In genomic region chr12:57839996-57840395, GRCh38 we compare ENCODE assay signal across 12 cellular contexts. TPM values are rescaled to one million over a fixed set of nuclear protein-coding genes. Genes with fewer than 3 reads are reported as not detected.
A peak's percentile ranks its signal among the peaks of the same experiment; 100 is the strongest.
DNase-seq lines count a peak whose midpoint lies in the region; ATAC-seq, FAIRE-seq and TF ChIP-seq lines count a peak whose summit lies in the region.
"Had no signal": no experiment of that assay in that cellular context is flagged by ENCODE, and none has a peak within 500 bp of the region (broad histone marks: within the 10 kb centered on the region; RNA-seq: fewer than 3 reads in every experiment).

No MANE protein-coding gene starts in this region.

- H3K27me3 ChIP-seq in A673 (replicated peaks; ENCODE audit: insufficient read depth, low read depth, low read length, poor library complexity) (no peaks in the 10 kb centered on the region), GM12878 (replicated peaks in 1 of 2; ENCODE audit: control insufficient read depth in 2 of 2, insufficient read depth in 2 of 2, low read length in 1 of 2) (no peaks in the 10 kb centered on the region)

- TF ChIP-seq EP300 in Ishikawa (IDR thresholded peaks at IDR 0.05; ENCODE audit: borderline replicate concordance): no peak
- TF ChIP-seq EP300 in GM12878 (IDR thresholded peaks at IDR 0.05; ENCODE audit: borderline replicate concordance in 1 of 2, control insufficient read depth in 1 of 2, low read depth in 2 of 2, low read length in 2 of 2): no peak

- BruUV-seq in A673 (replicated peaks; lab: Mats Ljungman, UMichigan) (no TSS peak), GM12878 (replicated peaks; lab: Mats Ljungman, UMichigan) (no TSS peak)

- POLR2A ChIA-PET in A673 (lab: Charles Lee; ENCODE audit: low non-redundant PET) (no interaction called here), GM12878 (lab: Charles Lee) (no interaction called here)

- peaks cover 66 to 70% of the 10 kb centered on the region in 2 donors for H3K4me1 Mint-ChIP-seq in natural killer cell treated with Interleukin-12 subunit alpha and Interleukin-12 subunit beta and Interleukin-15 and Interleukin-18, amount 100 ng/mL, for 72 hours (ENCODE audit: low read depth in 2 of 2)

- WGBS in GM12878 (ENCODE audit: insufficient coverage, insufficient replicate concordance, low lambda C conversion rate, missing lambda C conversion rate): 94% methylated on average over 5 of the region's 5 CpGs

- TF ChIP-seq RAD21 in Ishikawa (IDR thresholded peaks at IDR 0.05; ENCODE audit: low read depth) (no peak), GM12878 (IDR thresholded peaks at IDR 0.05; ENCODE audit: insufficient read depth, low read depth, low read length) (no peak)

- RAD21 ChIA-PET in GM12878 (lab: Charles Lee; ENCODE audit: unreplicated experiment): interaction anchor here (0.7 to 8.5 kb wide), 2 partner anchors 15 to 62 kb away, joined by 3 to 273 read pairs; no protein-coding TSS in a partner anchor

- H3K36me3 Mint-ChIP-seq in natural killer cell treated with Interleukin-12 subunit alpha and Interleukin-12 subunit beta and Interleukin-15 and Interleukin-18, amount 100 ng/mL, for 72 hours: no peaks in the 10 kb centered on the region

- DNase-seq in A673 (ENCODE audit: low spot score) (no peak), GM12878 (ENCODE audit: low read depth, low spot score) (no peak), AG08395 (ENCODE audit: low spot score) (no peak), HK-2 (ENCODE audit: unreplicated experiment) (no peak), HPDE6-E6E7 (ENCODE audit: extremely low spot score) (no peak)
- DNase-seq in natural killer cell treated with Interleukin-12 subunit alpha and Interleukin-12 subunit beta and Interleukin-15 and Interleukin-18, amount 100 ng/mL, for 72 hours (ENCODE audit: low spot score): no peak
- DNase-seq: DMS 273 treated with DMSO at 0.1 percent for 48 hours, KG1, PC-3 had no signal

- in situ Hi-C loops in GM12878 (cut with MboI): no loop called here

- CTCF ChIA-PET in A673 (lab: Charles Lee): no interaction called here
- CTCF ChIA-PET in GM12878 (lab: Yijun Ruan, JAX): interaction anchor here (0.7 to 0.9 kb wide), 2 partner anchors 11 to 26 kb away, joined by 3 to 4 read pairs; no protein-coding TSS in a partner anchor

- H3K36me3 ChIP-seq in A673 (ENCODE audit: insufficient read depth, low read length, poor library complexity, severe bottlenecking): no peaks in the 10 kb centered on the region
- no peaks in the 10 kb centered on the region for H3K36me3 ChIP-seq in GM12878 (ENCODE audit: control insufficient read depth in 2 of 2, insufficient read depth in 2 of 2, low read length in 1 of 2)

- peak overlapping the region; percentile 47 for H3K4me2 ChIP-seq in GM12878 (ENCODE audit: control insufficient read depth, insufficient read depth)

- H3K9ac ChIP-seq in GM12878 (ENCODE audit: control insufficient read depth, insufficient read depth, low read length): no peak overlapping the region

- peaks cover 92% of the 10 kb centered on the region for H3K79me2 ChIP-seq in GM12878 (ENCODE audit: control insufficient read depth, insufficient read depth, low read length)

- no peak overlapping the region for H2AFZ ChIP-seq in GM12878 (ENCODE audit: control insufficient read depth, low read depth, low read length)

- SMC1A ChIA-PET in GM12878 (lab: Charles Lee; ENCODE audit: uncharacterized antibody, unreplicated experiment): interaction anchor here (1.1 to 17.6 kb wide), 2 partner anchors 8 to 61 kb away, joined by 3 to 416 read pairs; no protein-coding TSS in a partner anchor

- no peak for ATAC-seq in GM12878
- no peak for ATAC-seq in natural killer cell treated with Interleukin-12 subunit alpha and Interleukin-12 subunit beta and Interleukin-15 and Interleukin-18, amount 100 ng/mL, for 72 hours
- ATAC-seq in GM21825 (IDR thresholded peaks at IDR 0.05; ENCODE audit: unreplicated experiment): no peak
- ATAC-seq: PC-3 had no signal

- H3K4me3 Mint-ChIP-seq in natural killer cell treated with Interleukin-12 subunit alpha and Interleukin-12 subunit beta and Interleukin-15 and Interleukin-18, amount 100 ng/mL, for 72 hours: no peak overlapping the region
- H3K4me3 Mint-ChIP-seq: dendritic cell treated with granulocyte-macrophage colony-stimulating factor and Interleukin-4, amounts not matched to agents 40 ng/mL and 50 ng/mL, for 4 days had no signal

- no peaks in the 10 kb centered on the region for H3K9me3 Mint-ChIP-seq in natural killer cell treated with Interleukin-12 subunit alpha and Interleukin-12 subunit beta and Interleukin-15 and Interleukin-18, amount 100 ng/mL, for 72 hours
- H3K9me3 Mint-ChIP-seq: dendritic cell treated with granulocyte-macrophage colony-stimulating factor and Interleukin-4, amounts not matched to agents 40 ng/mL and 50 ng/mL, for 4 days had no signal

- intact Hi-C loops in A673 (cut with micrococcal nuclease; ENCODE audit: unreplicated experiment) (no loop called here), GM12878 (cut with micrococcal nuclease; ENCODE audit: unreplicated experiment) (no loop called here)

- TF ChIP-seq CTCF in A673 (conservative IDR thresholded peaks at IDR 0.05; ENCODE audit: low read depth, low read length): no peak
- no peak for TF ChIP-seq CTCF in GM12878 (IDR thresholded peaks at IDR 0.05 in 2 of 3, conservative IDR thresholded peaks at IDR 0.05 in 1 of 3; ENCODE audit: control insufficient read depth in 2 of 3, extremely low read depth in 1 of 3, insufficient read depth in 1 of 3, low read depth in 3 of 3, low read length in 3 of 3)

- peaks cover 8% of the 10 kb centered on the region for H4K20me1 ChIP-seq in GM12878 (ENCODE audit: control insufficient read depth, insufficient read depth)

- TF ChIP-seq POLR2A in GM12878 (IDR thresholded peaks at IDR 0.05; ENCODE audit: low read depth, low read length): no peak

- no peaks in the 10 kb centered on the region for H3K27me3 Mint-ChIP-seq in natural killer cell treated with Interleukin-12 subunit alpha and Interleukin-12 subunit beta and Interleukin-15 and Interleukin-18, amount 100 ng/mL, for 72 hours
- H3K27me3 Mint-ChIP-seq: dendritic cell treated with granulocyte-macrophage colony-stimulating factor and Interleukin-4, amounts not matched to agents 40 ng/mL and 50 ng/mL, for 4 days had no signal

- H3K4me3 ChIP-seq in A673 (ENCODE audit: low read depth, low read length, poor library complexity, severe bottlenecking) (no peak overlapping the region), GM12878 (peak overlapping the region; percentile 20; the same call in 1 of the 2 replicates)

- FAIRE-seq in GM12878 (lab: Jason Lieb, UNC): no peak

- H3K9me3 ChIP-seq in A673 (ENCODE audit: low read depth, low read length, poor library complexity, severe bottlenecking): no peaks in the 10 kb centered on the region
- no peaks in the 10 kb centered on the region for H3K9me3 ChIP-seq in GM12878 (replicated peaks; ENCODE audit: control insufficient read depth, insufficient read depth, low read length)

- H3K27ac ChIP-seq in A673 (ENCODE audit: low read depth, low read length, poor library complexity, severe bottlenecking): peak overlapping the region; percentile 91
- no peak overlapping the region for H3K27ac ChIP-seq in GM12878 (ENCODE audit: control insufficient read depth, insufficient read depth)

- peak overlapping the region; percentile 71 to 83 for H3K27ac Mint-ChIP-seq in natural killer cell treated with Interleukin-12 subunit alpha and Interleukin-12 subunit beta and Interleukin-15 and Interleukin-18, amount 100 ng/mL, for 72 hours
- H3K27ac Mint-ChIP-seq: dendritic cell treated with granulocyte-macrophage colony-stimulating factor and Interleukin-4, amounts not matched to agents 40 ng/mL and 50 ng/mL, for 4 days had no signal

- peaks cover 90% of the 10 kb centered on the region for H3K4me1 ChIP-seq in A673 (ENCODE audit: insufficient read depth, low read length, poor library complexity, severe bottlenecking)
- H3K4me1 ChIP-seq in GM12878 (ENCODE audit: control insufficient read depth, insufficient read depth, low read length): peaks cover 78% of the 10 kb centered on the region

RNA-seq across cellular contexts. Expression of gene CTDSP2, which starts 6.5 kb away (rescaled TPM):
- total RNA-seq in A673 (2021): 115 and 132 TPM in 2 replicates
- total RNA-seq in GM12878 (2013; cell fraction: nucleolus; rRNA removed): 60.6 and 61.3 TPM in 2 replicates
- 65.8 and 73.1 TPM in 2 replicates for total RNA-seq in GM12878 (2014; rRNA removed)
- total RNA-seq in GM12878 (2014; rRNA removed; fragmentation: Illumina TruSeq; extraction: Trizol): 42.5 and 44.9 TPM in 2 replicates
- total RNA-seq in GM12878 (2021): 98.2 and 99.5 TPM in 2 replicates
- polyA plus RNA-seq in GM12878 (2011; ENCODE audit: low read depth): 43.7 TPM
- polyA plus RNA-seq in GM12878 (2011; rRNA removed): 55.8 and 82.2 TPM in 2 replicates
- 107 and 130 TPM in 2 replicates for polyA plus RNA-seq in GM12878 (2011; cell fraction: cytosol; rRNA removed)
- polyA plus RNA-seq in GM12878 (2011; cell fraction: nucleus; rRNA removed): 96.3 and 105 TPM in 2 replicates
- polyA plus RNA-seq in GM12878 (2012): 55.5 and 61.5 TPM in 2 replicates
- polyA plus RNA-seq in GM12878 (2014; fragmentation: Illumina TruSeq; extraction: Trizol): 60.8 and 79.9 TPM in 2 replicates
- 10 to 100 TPM; 17.3 to 19.0 TPM for polyA plus RNA-seq in GM12878 (2014; fragmentation: Nextera tagmentation; extraction: Ambion mirVana)
- polyA plus RNA-seq in GM12878 (2014; rRNA removed): 72.6 and 76.7 TPM in 2 replicates
- 10 to 100 TPM; 33.0 to 40.7 TPM for polyA plus RNA-seq in GM12878 (2016; fragmentation: Nextera tagmentation; extraction: Ambion mirVana)
- 87.3 and 116 TPM in 2 replicates for polyA minus RNA-seq in GM12878 (2011; rRNA and poly(A)+ RNA removed)
- polyA minus RNA-seq in GM12878 (2011; cell fraction: cytosol; rRNA and poly(A)+ RNA removed): 35.7 and 38.5 TPM in 2 replicates
- 43.9 and 46.0 TPM in 2 replicates for polyA minus RNA-seq in GM12878 (2011; cell fraction: nucleus; rRNA and poly(A)+ RNA removed)
- total RNA-seq in natural killer cell treated with Interleukin-12 subunit alpha and Interleukin-12 subunit beta and Interleukin-15 and Interleukin-18, amount 100 ng/mL, for 72 hours: 10 to 100 TPM; 52.7 to 53.9 TPM

RNA-seq across cellular contexts. Expression of gene AVIL, which starts 21.5 kb away (rescaled TPM):
- 4.4 and 5.4 TPM in 2 replicates for total RNA-seq in A673 (2021)
- 1.3 and 1.6 TPM in 2 replicates for total RNA-seq in GM12878 (2013; cell fraction: nucleolus; rRNA removed)
- 0.71 and 0.79 TPM in 2 replicates for total RNA-seq in GM12878 (2014; rRNA removed)
- 0.85 and 0.97 TPM in 2 replicates for total RNA-seq in GM12878 (2014; rRNA removed; fragmentation: Illumina TruSeq; extraction: Trizol)
- total RNA-seq in GM12878 (2021): 0.48 and 1.1 TPM in 2 replicates
- 0.30 TPM for polyA plus RNA-seq in GM12878 (2011; ENCODE audit: low read depth)
- 0.42 and 0.49 TPM in 2 replicates for polyA plus RNA-seq in GM12878 (2011; rRNA removed)
- polyA plus RNA-seq in GM12878 (2011; cell fraction: cytosol; rRNA removed): 0.13 and 0.18 TPM in 2 replicates
- polyA plus RNA-seq in GM12878 (2011; cell fraction: nucleus; rRNA removed): 1.7 and 1.9 TPM in 2 replicates
- polyA plus RNA-seq in GM12878 (2012): 0.73 and 0.87 TPM in 2 replicates
- polyA plus RNA-seq in GM12878 (2014; fragmentation: Illumina TruSeq; extraction: Trizol): 0.93 and 1.5 TPM in 2 replicates
- polyA plus RNA-seq in GM12878 (2014; fragmentation: Nextera tagmentation; extraction: Ambion mirVana): under 1 TPM; 0.53 to 0.68 TPM
- polyA plus RNA-seq in GM12878 (2014; rRNA removed): 0.76 and 1.5 TPM in 2 replicates
- under 1 TPM; 0.83 to 0.84 TPM for polyA plus RNA-seq in GM12878 (2016; fragmentation: Nextera tagmentation; extraction: Ambion mirVana)
- polyA minus RNA-seq in GM12878 (2011; rRNA and poly(A)+ RNA removed): 0.66 and 0.77 TPM in 2 replicates
- not detected in 2 replicates for polyA minus RNA-seq in GM12878 (2011; cell fraction: cytosol; rRNA and poly(A)+ RNA removed)
- polyA minus RNA-seq in GM12878 (2011; cell fraction: nucleus; rRNA and poly(A)+ RNA removed): 0.48 TPM in 1 of 2 replicates, not detected in the other
- total RNA-seq in natural killer cell treated with Interleukin-12 subunit alpha and Interleukin-12 subunit beta and Interleukin-15 and Interleukin-18, amount 100 ng/mL, for 72 hours: 1 to 10 TPM; 1.7 TPM

RNA-seq across cellular contexts. Expression of gene TSFM, which starts 57.4 kb away (rescaled TPM):
- 52.6 and 58.5 TPM in 2 replicates for total RNA-seq in A673 (2021)
- 13.6 and 15.4 TPM in 2 replicates for total RNA-seq in GM12878 (2013; cell fraction: nucleolus; rRNA removed)
- total RNA-seq in GM12878 (2014; rRNA removed): 35.2 and 36.7 TPM in 2 replicates
- total RNA-seq in GM12878 (2014; rRNA removed; fragmentation: Illumina TruSeq; extraction: Trizol): 35.1 and 38.9 TPM in 2 replicates
- 47.0 and 51.6 TPM in 2 replicates for total RNA-seq in GM12878 (2021)
- polyA plus RNA-seq in GM12878 (2011; ENCODE audit: low read depth): 14.3 TPM
- polyA plus RNA-seq in GM12878 (2011; rRNA removed): 36.8 and 40.8 TPM in 2 replicates
- polyA plus RNA-seq in GM12878 (2011; cell fraction: cytosol; rRNA removed): 27.3 and 32.5 TPM in 2 replicates
- 15.2 and 19.4 TPM in 2 replicates for polyA plus RNA-seq in GM12878 (2011; cell fraction: nucleus; rRNA removed)
- polyA plus RNA-seq in GM12878 (2012): 28.8 and 29.7 TPM in 2 replicates
- polyA plus RNA-seq in GM12878 (2014; fragmentation: Illumina TruSeq; extraction: Trizol): 44.2 and 45.7 TPM in 2 replicates
- 100 to 1,000 TPM; 113 to 132 TPM for polyA plus RNA-seq in GM12878 (2014; fragmentation: Nextera tagmentation; extraction: Ambion mirVana)
- 43.0 and 46.7 TPM in 2 replicates for polyA plus RNA-seq in GM12878 (2014; rRNA removed)
- 10 to 100 TPM; 96.6 to 96.8 TPM for polyA plus RNA-seq in GM12878 (2016; fragmentation: Nextera tagmentation; extraction: Ambion mirVana)
- polyA minus RNA-seq in GM12878 (2011; rRNA and poly(A)+ RNA removed): 7.5 and 12.4 TPM in 2 replicates
- 6.7 and 9.7 TPM in 2 replicates for polyA minus RNA-seq in GM12878 (2011; cell fraction: cytosol; rRNA and poly(A)+ RNA removed)
- polyA minus RNA-seq in GM12878 (2011; cell fraction: nucleus; rRNA and poly(A)+ RNA removed): 4.4 and 8.9 TPM in 2 replicates
- total RNA-seq in natural killer cell treated with Interleukin-12 subunit alpha and Interleukin-12 subunit beta and Interleukin-15 and Interleukin-18, amount 100 ng/mL, for 72 hours: 10 to 100 TPM; 43.2 to 44.6 TPM
